ENCODE assay signal across 12 cellular contexts in genomic region chr2:42339191-42339912, GRCh38. TPM values are rescaled to one million over a fixed set of nuclear protein-coding genes. Genes with fewer than 3 reads are reported as not detected.
DNase-seq lines count a peak whose midpoint lies in the region; ATAC-seq and TF ChIP-seq lines count a peak whose summit lies in the region.
"Had no signal": no experiment of that assay in that cellular context is flagged by ENCODE, and none has a peak within 500 bp of the region (broad histone marks: within the 10 kb centered on the region; RNA-seq: fewer than 3 reads in every experiment).

No MANE protein-coding gene starts in this region.

- H2BK5ac ChIP-seq in H9 (ENCODE audit: insufficient read length, low read length) = no peak overlapping the region

- peaks cover 78% of the 10 kb centered on the region for H3K36me3 Mint-ChIP-seq in CD8-positive, alpha-beta T cell
- peaks cover 11 to 19% (median 19%) of the 10 kb centered on the region in 3 experiments; a peak in 6 of 7 replicates for H3K36me3 Mint-ChIP-seq in H9 (ENCODE audit: insufficient read depth in 1 of 3, low read depth in 3 of 3)

- H3K4me2 ChIP-seq in H9 (ENCODE audit: insufficient read depth, insufficient read length, low read length) = no peak overlapping the region
- H3K4me2 ChIP-seq in mammary epithelial cell (ENCODE audit: insufficient read depth, low read depth, low read length) = no peak overlapping the region

- H3K79me1 ChIP-seq in H9 (ENCODE audit: insufficient read depth, low read depth, low read length, poor library complexity, severe bottlenecking) = no peaks in the 10 kb centered on the region

- no peaks in the 10 kb centered on the region for H3K27me3 Mint-ChIP-seq in CD8-positive, alpha-beta T cell (ENCODE audit: low read depth)
- no peaks in the 10 kb centered on the region; the same call in 1 of the 2 replicates for H3K27me3 Mint-ChIP-seq in H9 (ENCODE audit: low read depth)

- no peaks in the 10 kb centered on the region for H3K9me3 Mint-ChIP-seq in CD8-positive, alpha-beta T cell
- no peaks in the 10 kb centered on the region for H3K9me3 Mint-ChIP-seq in H9

- ATAC-seq in CD8-positive, alpha-beta T cell = no peak
- ATAC-seq in left lung = peak; percentile 13
- ATAC-seq: activated T-cell treated with anti-CD3 and anti-CD28 coated beads, Interleukin-2, amount 50 U/mL, for 4 hours; sciatic nerve had no signal

- in situ Hi-C loops in mammary epithelial cell (cut with MboI; ENCODE audit: low sequenced_read_pairs in 2 of 2) = loop anchor here (10.0 to 25.0 kb wide), 2 partner anchors 227 to 235 kb away; no protein-coding TSS in a partner anchor

- POLR2A ChIA-PET in CD8-positive, alpha-beta T cell (lab: Charles Lee) = interaction anchor here (0.5 kb wide), 1 partner anchor 111 kb away, joined by 4 read pairs; no protein-coding TSS in a partner anchor

- H2BK20ac ChIP-seq in H9 (ENCODE audit: low read depth, low read length, poor library complexity, severe bottlenecking) = no peak overlapping the region

- no peaks in the 10 kb centered on the region for H3K27me3 ChIP-seq in CD8-positive, alpha-beta T cell (ENCODE audit: insufficient read depth, low read length)
- H3K27me3 ChIP-seq in H9 (ENCODE audit: insufficient read depth, low read length) = no peaks in the 10 kb centered on the region
- H3K27me3 ChIP-seq in adrenal gland = no peaks in the 10 kb centered on the region
- no peaks in the 10 kb centered on the region for H3K27me3 ChIP-seq in left lung
- no peaks in the 10 kb centered on the region for H3K27me3 ChIP-seq in mammary epithelial cell (ENCODE audit: insufficient read depth, low read length)
- H3K27me3 ChIP-seq in right atrium auricular region = no peaks in the 10 kb centered on the region

- no peak for TF ChIP-seq POLR2A in adrenal gland (IDR thresholded peaks at IDR 0.05)

- H2AFZ ChIP-seq in H9 (ENCODE audit: low read length) (no peak overlapping the region), mammary epithelial cell (ENCODE audit: low read depth, low read length) (no peak overlapping the region)

- H3K9ac ChIP-seq in H9 (ENCODE audit: extremely low read depth, insufficient read length, low read length) (no peak overlapping the region), mammary epithelial cell (ENCODE audit: insufficient read depth, low read length) (no peak overlapping the region)

- no peak overlapping the region for H3K4ac ChIP-seq in H9 (ENCODE audit: low read depth, low read length)

- CTCF ChIA-PET in CD8-positive, alpha-beta T cell (lab: Charles Lee) = interaction anchor here (1.9 kb wide), 1 partner anchor 10 kb away, joined by 8 read pairs; no protein-coding TSS in a partner anchor
- CTCF ChIA-PET in mammary epithelial cell (lab: Charles Lee; ENCODE audit: low non-redundant PET) = no interaction called here

- H2BK120ac ChIP-seq in H9 (ENCODE audit: low read depth, low read length, poor library complexity, severe bottlenecking) = no peak overlapping the region

- H3K14ac ChIP-seq in H9 (ENCODE audit: insufficient read depth, low read length) = no peak overlapping the region

- H2BK12ac ChIP-seq in H9 (ENCODE audit: insufficient read length, low read depth, low read length) = no peak overlapping the region

- H3K23me2 ChIP-seq in H9 (ENCODE audit: insufficient read length, low read depth, low read length, poor library complexity, severe bottlenecking) = no peaks in the 10 kb centered on the region

- BruUV-seq in mammary epithelial cell (replicated peaks; lab: Mats Ljungman, UMichigan) = no TSS peak

- no peak overlapping the region for H2BK15ac ChIP-seq in H9 (ENCODE audit: low read depth, low read length)

- dilution Hi-C loops in mammary epithelial cell (cut with HindIII; ENCODE audit: low sequenced_read_pairs) = no loop called here

- WGBS in H9 (ENCODE audit: extremely low coverage, insufficient read length, low lambda C conversion rate) = no CpG with 5 or more reads among the region's 21 CpGs
- 64 to 79% (median 71%) methylated on average over 21 of the region's 21 CpGs for WGBS in adrenal gland, 4 donors
- WGBS in mammary epithelial cell (ENCODE audit: low coverage, missing lambda C conversion rate) = 90% methylated on average over 20 of the region's 21 CpGs

- no peak overlapping the region for H2AK5ac ChIP-seq in H9 (ENCODE audit: insufficient read length, low read length)

- no peak overlapping the region for H4K5ac ChIP-seq in H9 (ENCODE audit: insufficient read length, low read depth, low read length)

- no peak overlapping the region for H3T11ph ChIP-seq in H9 (ENCODE audit: low read length)

- H3K27ac Mint-ChIP-seq in CD8-positive, alpha-beta T cell = peak overlapping the region; percentile 80
- H3K27ac Mint-ChIP-seq in H9 = peak overlapping the region; percentile 24 to 86 (median 28); a peak in 5 of 7 replicates

- H4K91ac ChIP-seq in H9 (ENCODE audit: insufficient read length, low read depth, low read length) = no peak overlapping the region

- H3K23ac ChIP-seq in H9 (ENCODE audit: insufficient read length, low read depth, low read length) = no peak overlapping the region

- intact Hi-C loops in CD8-positive, alpha-beta T cell (cut with DNase I, micrococcal nuclease) = no loop called here
- intact Hi-C loops in adrenal gland (cut with DNase I) = no loop called here
- intact Hi-C loops in left lung (cut with DNase I) = loop anchor here in 1 of 2 donors (10.0 kb wide), 1 partner anchor 245 kb away; no protein-coding TSS in a partner anchor
- intact Hi-C loops in mammary epithelial cell (cut with micrococcal nuclease) = no loop called here

- TF ChIP-seq CTCF in CD8-positive, alpha-beta T cell (IDR thresholded peaks at IDR 0.05) = no peak
- TF ChIP-seq CTCF in H9 (conservative IDR thresholded peaks at IDR 0.05) (peak; percentile 39; the same call in 2 of the 3 replicates), adrenal gland (IDR thresholded peaks at IDR 0.05) (peak in 2 of 6 experiments; percentile 12 to 24), left lung (IDR thresholded peaks at IDR 0.05) (no peak), mammary epithelial cell (conservative IDR thresholded peaks at IDR 0.05 in 1 of 2, IDR thresholded peaks at IDR 0.05 in 1 of 2; ENCODE audit: extremely low read depth in 1 of 2, insufficient read depth in 1 of 2, low read depth in 1 of 2, low read length in 2 of 2) (no peak), right atrium auricular region (IDR thresholded peaks at IDR 0.05) (no peak)

- H3K4me1 Mint-ChIP-seq in CD8-positive, alpha-beta T cell (ENCODE audit: low read depth) = peaks cover 35% of the 10 kb centered on the region
- H3K4me1 Mint-ChIP-seq in H9 = peaks cover 10 to 20% of the 10 kb centered on the region in 2 experiments

- H4K20me1 ChIP-seq in H9 (ENCODE audit: control insufficient read depth, insufficient read depth, insufficient read length) = no peaks in the 10 kb centered on the region
- H4K20me1 ChIP-seq in mammary epithelial cell (ENCODE audit: insufficient read depth, low read length) = no peaks in the 10 kb centered on the region

- H3K79me2 ChIP-seq in H9 (ENCODE audit: insufficient read depth, low read length) = no peaks in the 10 kb centered on the region
- peaks cover 42% of the 10 kb centered on the region for H3K79me2 ChIP-seq in mammary epithelial cell (ENCODE audit: insufficient read depth, low read length)

- no peak overlapping the region for H3K4me3 Mint-ChIP-seq in CD8-positive, alpha-beta T cell
- no peak overlapping the region for H3K4me3 Mint-ChIP-seq in H9
- H3K4me3 Mint-ChIP-seq: activated T-cell treated with anti-CD3 and anti-CD28 coated beads, Interleukin-2, amount 50 U/mL, for 4 hours had no signal

- peaks cover 10% of the 10 kb centered on the region for H3K4me1 ChIP-seq in CD8-positive, alpha-beta T cell (ENCODE audit: insufficient read depth, low read length)
- no peaks in the 10 kb centered on the region for H3K4me1 ChIP-seq in H9 (ENCODE audit: insufficient read depth, low read length)
- H3K4me1 ChIP-seq in adrenal gland (replicated peaks in 1 of 2) = peaks cover 24 to 32% of the 10 kb centered on the region in 2 donors
- H3K4me1 ChIP-seq in left lung = peaks cover 0 to 14% of the 10 kb centered on the region in 2 donors
- H3K4me1 ChIP-seq in mammary epithelial cell (ENCODE audit: insufficient read depth, low read length) = peaks cover 13% of the 10 kb centered on the region
- H3K4me1 ChIP-seq in right atrium auricular region = peaks cover 0 to 17% of the 10 kb centered on the region in 2 donors

- no peaks in the 10 kb centered on the region for H3K9me3 ChIP-seq in CD8-positive, alpha-beta T cell (ENCODE audit: low read length)
- H3K9me3 ChIP-seq in H9 (ENCODE audit: control insufficient read depth, low read depth, low read length) = no peaks in the 10 kb centered on the region
- H3K9me3 ChIP-seq in adrenal gland (replicated peaks in 1 of 3) = no peaks in the 10 kb centered on the region
- H3K9me3 ChIP-seq in left lung = no peaks in the 10 kb centered on the region
- no peaks in the 10 kb centered on the region for H3K9me3 ChIP-seq in mammary epithelial cell (replicated peaks; ENCODE audit: insufficient read depth, low read length)
- H3K9me3 ChIP-seq in right atrium auricular region = no peaks in the 10 kb centered on the region

- H3K36me3 ChIP-seq in CD8-positive, alpha-beta T cell (ENCODE audit: insufficient read depth, low read length) = peaks cover 4% of the 10 kb centered on the region
- H3K36me3 ChIP-seq in adrenal gland (replicated peaks in 1 of 2) (peaks cover 0 to 12% of the 10 kb centered on the region in 2 donors), left lung (peaks cover 0 to 71% of the 10 kb centered on the region in 2 donors), mammary epithelial cell (ENCODE audit: insufficient read depth, low read length) (peaks cover 4% of the 10 kb centered on the region), right atrium auricular region (peaks cover 21% of the 10 kb centered on the region)

- H3K4me3 ChIP-seq in CD8-positive, alpha-beta T cell (ENCODE audit: low read depth, low read length) = no peak overlapping the region
- H3K4me3 ChIP-seq in adrenal gland = no peak overlapping the region
- no peak overlapping the region for H3K4me3 ChIP-seq in left lung
- no peak overlapping the region for H3K4me3 ChIP-seq in mammary epithelial cell (replicated peaks in 1 of 3; ENCODE audit: insufficient read depth in 1 of 3, low read depth in 2 of 3, low read length in 3 of 3)
- H3K4me3 ChIP-seq in right atrium auricular region = no peak overlapping the region

- DNase-seq in CD8-positive, alpha-beta T cell = no peak
- DNase-seq in H9 = peak; percentile 69
- peak in 4 of 7 donors; percentile 33 to 80 (median 44) for DNase-seq in adrenal gland
- no peak for DNase-seq in left lung
- DNase-seq in HuH-7 (ENCODE audit: low spot score) = no peak
- no peak for DNase-seq in HK-2 (ENCODE audit: unreplicated experiment)
- no peak for DNase-seq in mammary epithelial cell
- no peak for DNase-seq in right atrium auricular region (ENCODE audit: low spot score)
- DNase-seq: activated T-cell treated with anti-CD3 and anti-CD28 coated beads, Interleukin-2, amount 50 U/mL, for 4 hours; GOT3; mesenchymal stem cell had no signal

- no peak overlapping the region for H4K8ac ChIP-seq in H9 (replicated peaks; ENCODE audit: insufficient read length, low read depth, low read length)

- H3K56ac ChIP-seq in H9 (ENCODE audit: insufficient read length, low read depth, low read length) = no peak overlapping the region

- H3K18ac ChIP-seq in H9 (ENCODE audit: insufficient read length, low read depth, low read length) = no peak overlapping the region

- no peak overlapping the region for H3K27ac ChIP-seq in CD8-positive, alpha-beta T cell (ENCODE audit: low read depth, low read length)
- no peak overlapping the region for H3K27ac ChIP-seq in H9 (ENCODE audit: insufficient read length, low read depth, low read length)
- H3K27ac ChIP-seq in adrenal gland = peak overlapping the region in 2 of 5 donors; percentile 8 to 14
- H3K27ac ChIP-seq in left lung = no peak overlapping the region
- no peak overlapping the region for H3K27ac ChIP-seq in mammary epithelial cell (ENCODE audit: insufficient read depth, low read depth, low read length)
- no peak overlapping the region for H3K27ac ChIP-seq in right atrium auricular region

RNA-seq across cellular contexts. Expression of gene COX7A2L, which starts 21.7 kb away (rescaled TPM):
- total RNA-seq in CD8-positive, alpha-beta T cell = 10 to 100 TPM; 56.9 to 60.8 TPM
- total RNA-seq in H9 (2021) = 102 and 103 TPM in 2 replicates
- 100 to 1,000 TPM; 185 to 446 (median 321) TPM for total RNA-seq in adrenal gland
- 100 to 1,000 TPM; 124 to 236 (median 167) TPM for polyA plus RNA-seq in adrenal gland
- 10 to 100 TPM; 80.0 to 81.2 TPM for total RNA-seq in left lung
- total RNA-seq in mammary epithelial cell = 100 to 1,000 TPM; 129 to 238 TPM
- 102 TPM for polyA plus RNA-seq in mammary epithelial cell
- polyA minus RNA-seq in mammary epithelial cell = 109 TPM
- total RNA-seq in right atrium auricular region = 100 to 1,000 TPM in 1 of 2 donors, 10 to 100 TPM in 1; 96.0 to 132 TPM

Comparison
In these comparisons a context has a peak if more than half of its experiments do, and no peak if none do; other contexts are left out.
1. DNase-seq: peak in H9 (single experiment) and adrenal gland (4 of 7); none in CD8-positive, alpha-beta T cell (0 of 7), left lung (0 of 2), HuH-7 (single experiment), HK-2 (single experiment), mammary epithelial cell (single experiment) and right atrium auricular region (single experiment).